Comparison of ENCODE assay signal across 1 cellular context in the genomic region with DNA sequence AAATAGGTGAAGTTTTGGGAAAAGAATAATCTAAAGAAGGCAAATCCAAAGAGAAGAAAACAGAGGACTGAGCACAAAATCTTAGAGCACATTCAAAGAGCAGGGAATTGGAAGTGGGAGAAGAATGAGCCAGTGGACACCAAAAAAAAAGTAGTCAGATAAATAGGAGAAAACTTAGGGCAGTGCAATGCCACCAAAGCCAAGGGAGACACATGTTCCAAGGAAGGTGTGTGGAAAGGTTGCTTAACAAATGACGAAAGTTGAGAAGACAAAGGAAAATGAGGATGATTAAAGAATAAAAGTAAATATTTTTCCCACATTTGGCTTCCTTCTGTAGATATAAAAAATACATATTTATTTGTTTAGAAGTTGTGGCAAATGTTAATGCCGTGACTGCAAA.
A peak's percentile ranks its signal among the peaks of the same experiment; 100 is the strongest.
TF ChIP-seq lines count a peak whose summit lies in the region.

No MANE protein-coding gene starts in this region.

TF ChIP-seq in HEK293, 187 proteins besides CTCF, POLR2A, EP300 and RAD21:
- TF ChIP-seq, protein P1, sequence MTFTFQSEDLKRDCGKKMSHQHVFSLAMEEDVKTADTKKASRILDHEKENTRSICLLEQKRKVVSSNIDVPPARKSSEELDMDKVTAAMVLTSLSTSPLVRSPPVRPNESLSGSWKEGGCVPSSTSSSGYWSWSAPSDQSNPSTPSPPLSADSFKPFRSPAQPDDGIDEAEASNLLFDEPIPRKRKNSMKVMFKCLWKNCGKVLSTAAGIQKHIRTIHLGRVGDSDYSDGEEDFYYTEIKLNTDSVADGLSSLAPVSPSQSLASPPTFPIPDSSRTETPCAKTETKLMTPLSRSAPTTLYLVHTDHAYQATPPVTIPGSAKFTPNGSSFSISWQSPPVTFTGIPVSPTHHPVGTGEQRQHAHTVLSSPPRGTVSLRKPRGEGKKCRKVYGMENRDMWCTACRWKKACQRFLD (tag by site-specific recombination; IDR thresholded peaks at IDR 0.05), result no peak
- peak; percentile 79 for TF ChIP-seq SETDB1 (IDR thresholded peaks at IDR 0.05; ENCODE audit: insufficient read length, low read length)
- peak; percentile 79 for TF ChIP-seq TRIM28 (IDR thresholded peaks at IDR 0.05; ENCODE audit: borderline replicate concordance, low read length)
- TF ChIP-seq, protein P2, sequence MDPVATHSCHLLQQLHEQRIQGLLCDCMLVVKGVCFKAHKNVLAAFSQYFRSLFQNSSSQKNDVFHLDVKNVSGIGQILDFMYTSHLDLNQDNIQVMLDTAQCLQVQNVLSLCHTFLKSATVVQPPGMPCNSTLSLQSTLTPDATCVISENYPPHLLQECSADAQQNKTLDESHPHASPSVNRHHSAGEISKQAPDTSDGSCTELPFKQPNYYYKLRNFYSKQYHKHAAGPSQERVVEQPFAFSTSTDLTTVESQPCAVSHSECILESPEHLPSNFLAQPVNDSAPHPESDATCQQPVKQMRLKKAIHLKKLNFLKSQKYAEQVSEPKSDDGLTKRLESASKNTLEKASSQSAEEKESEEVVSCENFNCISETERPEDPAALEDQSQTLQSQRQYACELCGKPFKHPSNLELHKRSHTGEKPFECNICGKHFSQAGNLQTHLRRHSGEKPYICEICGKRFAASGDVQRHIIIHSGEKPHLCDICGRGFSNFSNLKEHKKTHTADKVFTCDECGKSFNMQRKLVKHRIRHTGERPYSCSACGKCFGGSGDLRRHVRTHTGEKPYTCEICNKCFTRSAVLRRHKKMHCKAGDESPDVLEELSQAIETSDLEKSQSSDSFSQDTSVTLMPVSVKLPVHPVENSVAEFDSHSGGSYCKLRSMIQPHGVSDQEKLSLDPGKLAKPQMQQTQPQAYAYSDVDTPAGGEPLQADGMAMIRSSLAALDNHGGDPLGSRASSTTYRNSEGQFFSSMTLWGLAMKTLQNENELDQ (tag by site-specific recombination; IDR thresholded peaks at IDR 0.05; ENCODE audit: low read depth), result no peak
